In genomic region chr15:101167366-101167790, GRCh38 we compare ENCODE assay signal across 8 cellular contexts.
DNase-seq lines count a peak whose midpoint lies in the region; ATAC-seq, FAIRE-seq and TF ChIP-seq lines count a peak whose summit lies in the region.
"Had no signal": no experiment of that assay in that cellular context is flagged by ENCODE, and none has a peak within 500 bp of the region (broad histone marks: within the 10 kb centered on the region; RNA-seq: fewer than 3 reads in every experiment).

No MANE protein-coding gene starts in this region.

- no peak overlapping the region for H3K27ac Mint-ChIP-seq in astrocyte (ENCODE audit: unreplicated experiment)
- H3K27ac Mint-ChIP-seq: type B pancreatic cell had no signal

- ATAC-seq in left lung (peak; percentile 22), HG02938 (IDR thresholded peaks at IDR 0.05; ENCODE audit: unreplicated experiment) (no peak), GM21576 (IDR thresholded peaks at IDR 0.05; ENCODE audit: unreplicated experiment) (no peak)

- H3K4me1 Mint-ChIP-seq in astrocyte (ENCODE audit: low read depth, unreplicated experiment), result peaks cover 18% of the 10 kb centered on the region

- H3K9me3 Mint-ChIP-seq in astrocyte (ENCODE audit: unreplicated experiment), result peaks cover 25% of the 10 kb centered on the region

- no peak overlapping the region for H2AFZ ChIP-seq in astrocyte (ENCODE audit: low read depth, low read length)

- H3K4me3 ChIP-seq in astrocyte (ENCODE audit: insufficient read depth, low read depth, low read length), result no peak overlapping the region
- H3K4me3 ChIP-seq in left lung, result peak overlapping the region in 1 of 2 donors; percentile 21
- no peak overlapping the region for H3K4me3 ChIP-seq in suprapubic skin

- no peak for TF ChIP-seq EP300 in suprapubic skin (IDR thresholded peaks at IDR 0.05)

- H3K79me2 ChIP-seq in astrocyte (ENCODE audit: insufficient read depth, low read length), result no peaks in the 10 kb centered on the region

- DNase-seq in KG1 (lab: John Stamatoyannopoulos, UW), result peak; percentile 51
- peak; percentile 39 for DNase-seq in astrocyte (ENCODE audit: low read depth)
- DNase-seq in left lung, result peak in 1 of 2 donors; percentile 20
- DNase-seq in suprapubic skin (ENCODE audit: low spot score in 2 of 2), result no peak
- no peak for DNase-seq in DMS153 treated with DMSO at 0.1 percent for 48 hours (lab: John Stamatoyannopoulos, UW; ENCODE audit: unreplicated experiment)

- no peak overlapping the region for H3K4me3 Mint-ChIP-seq in astrocyte (ENCODE audit: unreplicated experiment)
- H3K4me3 Mint-ChIP-seq: type B pancreatic cell had no signal

- H3K4me1 ChIP-seq in astrocyte (ENCODE audit: insufficient read depth, low read length) (peaks cover 55% of the 10 kb centered on the region), left lung (peaks cover 5 to 67% of the 10 kb centered on the region in 2 donors), suprapubic skin (peaks cover 65% of the 10 kb centered on the region)

- peak overlapping the region; percentile 88 for H3K27ac ChIP-seq in astrocyte (ENCODE audit: low read depth, low read length)
- H3K27ac ChIP-seq in left lung, result peak overlapping the region; percentile 86 to 96
- peak overlapping the region; percentile 88 for H3K27ac ChIP-seq in suprapubic skin

- H3K9me3 ChIP-seq in astrocyte (ENCODE audit: insufficient read depth, low read depth, low read length) (peaks cover 8% of the 10 kb centered on the region), left lung (peaks cover 0 to 29% of the 10 kb centered on the region in 2 donors), suprapubic skin (peaks cover 4% of the 10 kb centered on the region)

- no peak for TF ChIP-seq CTCF in astrocyte (IDR thresholded peaks at IDR 0.05; ENCODE audit: insufficient read depth, low read depth, low read length)
- no peak for TF ChIP-seq CTCF in left lung (IDR thresholded peaks at IDR 0.05)
- TF ChIP-seq CTCF in suprapubic skin (IDR thresholded peaks at IDR 0.05), result no peak

- peak overlapping the region; percentile 70 for H3K9ac ChIP-seq in astrocyte (ENCODE audit: low read length)

- no peak for FAIRE-seq in astrocyte (lab: Jason Lieb, UNC)

- TF ChIP-seq POLR2A in suprapubic skin (IDR thresholded peaks at IDR 0.05), result no peak

- peak overlapping the region; percentile 61 for H3K4me2 ChIP-seq in astrocyte (ENCODE audit: low read length)

- 73% methylated on average over 4 of the region's 4 CpGs for WGBS in suprapubic skin

- no peaks in the 10 kb centered on the region for H3K36me3 ChIP-seq in astrocyte (ENCODE audit: insufficient read depth, low read length)
- no peaks in the 10 kb centered on the region for H3K36me3 ChIP-seq in left lung
- no peaks in the 10 kb centered on the region for H3K36me3 ChIP-seq in suprapubic skin

- no peaks in the 10 kb centered on the region for H3K27me3 ChIP-seq in astrocyte (ENCODE audit: insufficient read depth, low read length)
- no peaks in the 10 kb centered on the region for H3K27me3 ChIP-seq in left lung
- H3K27me3 ChIP-seq in suprapubic skin, result no peaks in the 10 kb centered on the region

- no peaks in the 10 kb centered on the region for H4K20me1 ChIP-seq in astrocyte (ENCODE audit: insufficient read depth, low read length)

- peaks cover under 1% of the 10 kb centered on the region for H3K27me3 Mint-ChIP-seq in astrocyte (ENCODE audit: low read depth, unreplicated experiment)
- H3K27me3 Mint-ChIP-seq: type B pancreatic cell had no signal

- peaks cover 6% of the 10 kb centered on the region for H3K36me3 Mint-ChIP-seq in astrocyte (ENCODE audit: low read depth, unreplicated experiment)

- intact Hi-C loops in left lung (cut with DNase I), result no loop called here

Comparison
In these comparisons a context has a peak if more than half of its experiments do, and no peak if none do; other contexts are left out.
1. DNase-seq: peak in KG1 (single experiment) and astrocyte (single experiment); none in suprapubic skin (0 of 2) and DMS153 treated with DMSO at 0.1 percent for 48 hours (single experiment).
2. Peak in every context shown above with its lines, with median percentiles within 50 percentile points of each other: H3K27ac ChIP-seq.